20 cellular contexts compared by ENCODE assay signal in the genomic region with DNA sequence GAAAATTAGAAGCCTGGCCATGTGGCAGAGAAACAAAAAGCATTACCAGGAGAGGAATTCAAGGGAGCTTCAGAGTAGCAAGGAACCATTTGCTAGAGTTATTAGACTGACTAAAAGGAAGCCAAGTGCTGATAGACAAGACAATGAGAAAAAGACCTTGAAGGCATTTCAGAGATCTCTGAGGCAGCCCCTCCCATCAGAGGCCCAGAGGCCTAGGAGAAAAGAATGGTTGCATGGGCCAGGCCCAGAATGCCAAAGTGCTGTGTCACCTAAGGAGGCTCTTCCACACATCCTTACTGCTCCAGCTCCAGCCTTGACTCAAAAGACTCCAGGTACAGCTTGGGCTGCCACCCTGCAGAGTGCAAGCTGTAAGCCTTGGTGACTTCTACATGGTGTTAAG.
DNase-seq lines count a peak whose midpoint lies in the region; ATAC-seq and TF ChIP-seq lines count a peak whose summit lies in the region.
"Had no signal": no experiment of that assay in that cellular context is flagged by ENCODE, and none has a peak within 500 bp of the region (broad histone marks: within the 10 kb centered on the region; RNA-seq: fewer than 3 reads in every experiment).

No MANE protein-coding gene starts in this region.

- peak overlapping the region; percentile 56; the same call in 1 of the 2 replicates for H2AFZ ChIP-seq in GM23338

- ATAC-seq in GM23338: no peak
- ATAC-seq in foreskin keratinocyte: peak; percentile 92
- no peak for ATAC-seq in HG03095 (IDR thresholded peaks at IDR 0.05; ENCODE audit: unreplicated experiment)
- ATAC-seq in GM19463 (IDR thresholded peaks at IDR 0.05; ENCODE audit: unreplicated experiment): no peak
- ATAC-seq: naive thymus-derived CD8-positive, alpha-beta T cell had no signal

- H3K27ac ChIP-seq in GM23338 (ENCODE audit: low read depth) (no peak overlapping the region), foreskin keratinocyte (no peak overlapping the region), thyroid gland (no peak overlapping the region)
- H3K27ac ChIP-seq: BLaER1 had no signal

- no peak overlapping the region for H3K9ac ChIP-seq in adipocyte (ENCODE audit: low read length)
- H3K9ac ChIP-seq: BLaER1 had no signal

- intact Hi-C loops in thyroid gland (cut with DNase I): no loop called here

- H3K36me3 ChIP-seq in GM23338 (ENCODE audit: insufficient read depth) (no peaks in the 10 kb centered on the region), adipocyte (ENCODE audit: control insufficient read depth, insufficient read depth, low read length, severe bottlenecking) (no peaks in the 10 kb centered on the region), thyroid gland (no peaks in the 10 kb centered on the region)
- H3K36me3 ChIP-seq: BLaER1 had no signal

- no peaks in the 10 kb centered on the region; the same call in 2 of the 3 replicates for H3K9me3 Mint-ChIP-seq in GM23338

- H3K4me1 ChIP-seq in GM23338 (ENCODE audit: insufficient read depth) (no peaks in the 10 kb centered on the region), adipocyte (ENCODE audit: control insufficient read depth, insufficient read depth, low read length) (peaks cover 3% of the 10 kb centered on the region), foreskin keratinocyte (peaks cover 24% of the 10 kb centered on the region), thyroid gland (no peaks in the 10 kb centered on the region)

- H4K20me1 ChIP-seq in GM23338 (replicated peaks; ENCODE audit: insufficient read depth): no peaks in the 10 kb centered on the region
- H4K20me1 ChIP-seq: BLaER1 had no signal

- TF ChIP-seq POLR2A in thyroid gland (IDR thresholded peaks at IDR 0.05): no peak

- H3F3A ChIP-seq in GM23338 (replicated peaks; ENCODE audit: low read depth): no peaks in the 10 kb centered on the region

- H3K4me2 ChIP-seq in GM23338: no peak overlapping the region

- DNase-seq in AG08395 (ENCODE audit: low spot score) (peak; percentile 28), GM23338 (ENCODE audit: low spot score) (no peak), adipocyte (ENCODE audit: low read depth) (peak; percentile 32), foreskin keratinocyte (peak; percentile 42 to 78), thyroid gland (no peak), GDM1 (lab: John Stamatoyannopoulos, UW) (no peak)
- DNase-seq: endodermal cell; foreskin melanocyte; hippocampal formation; kidney glomerular epithelial cell; naive thymus-derived CD8-positive, alpha-beta T cell; NCI-H1092 treated with DMSO at 0.1 percent for 48 hours; NCI-H2029 treated with DMSO at 0.1 percent for 48 hours; NCI-H524; stimulated activated CD4-positive, alpha-beta T cell treated with anti-CD3 and anti-CD28 coated beads, Interleukin-12 subunit alpha, Interleukin-12 subunit beta, amount 100 ng/mL, for 4 hours; substantia nigra had no signal

- no peaks in the 10 kb centered on the region for H3K79me2 ChIP-seq in GM23338 (replicated peaks; ENCODE audit: insufficient read depth)

- no peaks in the 10 kb centered on the region for H3K36me3 Mint-ChIP-seq in GM23338 (ENCODE audit: low read depth)
- H3K36me3 Mint-ChIP-seq: activated naive CD8-positive, alpha-beta T cell; naive thymus-derived CD8-positive, alpha-beta T cell had no signal

- H3K27me3 ChIP-seq in GM23338 (ENCODE audit: insufficient read depth) (no peaks in the 10 kb centered on the region), adipocyte (replicated peaks; ENCODE audit: control insufficient read depth, insufficient read depth, low read length) (no peaks in the 10 kb centered on the region), foreskin keratinocyte (no peaks in the 10 kb centered on the region), thyroid gland (no peaks in the 10 kb centered on the region)
- H3K27me3 ChIP-seq: BLaER1 had no signal

- no peak for TF ChIP-seq CTCF in GM23338 (conservative IDR thresholded peaks at IDR 0.05; ENCODE audit: low read depth in 2 of 2)
- TF ChIP-seq CTCF in foreskin keratinocyte (conservative IDR thresholded peaks at IDR 0.05): no peak
- no peak for TF ChIP-seq CTCF in thyroid gland (IDR thresholded peaks at IDR 0.05)

- H3K4me3 ChIP-seq in GM23338: no peak overlapping the region
- no peak overlapping the region for H3K4me3 ChIP-seq in adipocyte (ENCODE audit: low read length)
- no peak overlapping the region for H3K4me3 ChIP-seq in thyroid gland (replicated peaks in 1 of 3)
- H3K4me3 ChIP-seq: BLaER1 had no signal

- H3K4me3 Mint-ChIP-seq in GM23338: no peak overlapping the region
- H3K4me3 Mint-ChIP-seq: activated naive CD8-positive, alpha-beta T cell; endodermal cell; naive thymus-derived CD8-positive, alpha-beta T cell had no signal

- H3K4me1 Mint-ChIP-seq in GM23338: peaks cover 4% of the 10 kb centered on the region; the same call in 2 of the 3 replicates
- H3K4me1 Mint-ChIP-seq: endodermal cell had no signal

- no peak overlapping the region for H3K27ac Mint-ChIP-seq in GM23338
- H3K27ac Mint-ChIP-seq: activated naive CD8-positive, alpha-beta T cell; endodermal cell; naive thymus-derived CD8-positive, alpha-beta T cell had no signal

- H3K9me3 ChIP-seq in adipocyte (ENCODE audit: control insufficient read depth, low read length): no peaks in the 10 kb centered on the region
- H3K9me3 ChIP-seq in thyroid gland: no peaks in the 10 kb centered on the region

- no peaks in the 10 kb centered on the region for H3K27me3 Mint-ChIP-seq in GM23338 (ENCODE audit: insufficient read depth, low read depth, poor library complexity)

- H3K9me2 ChIP-seq in GM23338 (ENCODE audit: insufficient read depth): peaks cover 3% of the 10 kb centered on the region; the same call in 1 of the 2 replicates

TF ChIP-seq in GM23338, 12 proteins besides CTCF, POLR2A, EP300 and RAD21:
- TF ChIP-seq ZNF114 (CRISPR knock-in tag; IDR thresholded peaks at IDR 0.05) (no peak), CREB1 (CRISPR knock-in tag; IDR thresholded peaks at IDR 0.05; ENCODE audit: low read depth) (no peak), STAT1 (IDR thresholded peaks at IDR 0.05; ENCODE audit: unreplicated experiment) (no peak), POLR2AphosphoS5 (IDR thresholded peaks at IDR 0.05; ENCODE audit: low read depth) (no peak), EZH2 (IDR thresholded peaks at IDR 0.05; ENCODE audit: low read depth, unreplicated experiment) (no peak), ZNF331 (CRISPR knock-in tag; IDR thresholded peaks at IDR 0.05; ENCODE audit: low read depth) (no peak)
- TF ChIP-seq, protein P1, sequence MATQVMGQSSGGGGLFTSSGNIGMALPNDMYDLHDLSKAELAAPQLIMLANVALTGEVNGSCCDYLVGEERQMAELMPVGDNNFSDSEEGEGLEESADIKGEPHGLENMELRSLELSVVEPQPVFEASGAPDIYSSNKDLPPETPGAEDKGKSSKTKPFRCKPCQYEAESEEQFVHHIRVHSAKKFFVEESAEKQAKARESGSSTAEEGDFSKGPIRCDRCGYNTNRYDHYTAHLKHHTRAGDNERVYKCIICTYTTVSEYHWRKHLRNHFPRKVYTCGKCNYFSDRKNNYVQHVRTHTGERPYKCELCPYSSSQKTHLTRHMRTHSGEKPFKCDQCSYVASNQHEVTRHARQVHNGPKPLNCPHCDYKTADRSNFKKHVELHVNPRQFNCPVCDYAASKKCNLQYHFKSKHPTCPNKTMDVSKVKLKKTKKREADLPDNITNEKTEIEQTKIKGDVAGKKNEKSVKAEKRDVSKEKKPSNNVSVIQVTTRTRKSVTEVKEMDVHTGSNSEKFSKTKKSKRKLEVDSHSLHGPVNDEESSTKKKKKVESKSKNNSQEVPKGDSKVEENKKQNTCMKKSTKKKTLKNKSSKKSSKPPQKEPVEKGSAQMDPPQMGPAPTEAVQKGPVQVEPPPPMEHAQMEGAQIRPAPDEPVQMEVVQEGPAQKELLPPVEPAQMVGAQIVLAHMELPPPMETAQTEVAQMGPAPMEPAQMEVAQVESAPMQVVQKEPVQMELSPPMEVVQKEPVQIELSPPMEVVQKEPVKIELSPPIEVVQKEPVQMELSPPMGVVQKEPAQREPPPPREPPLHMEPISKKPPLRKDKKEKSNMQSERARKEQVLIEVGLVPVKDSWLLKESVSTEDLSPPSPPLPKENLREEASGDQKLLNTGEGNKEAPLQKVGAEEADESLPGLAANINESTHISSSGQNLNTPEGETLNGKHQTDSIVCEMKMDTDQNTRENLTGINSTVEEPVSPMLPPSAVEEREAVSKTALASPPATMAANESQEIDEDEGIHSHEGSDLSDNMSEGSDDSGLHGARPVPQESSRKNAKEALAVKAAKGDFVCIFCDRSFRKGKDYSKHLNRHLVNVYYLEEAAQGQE (IDR thresholded peaks at IDR 0.05; ENCODE audit: unreplicated experiment): no peak

Comparison
In these comparisons a context has a peak if more than half of its experiments do, and no peak if none do; other contexts are left out.
1. DNase-seq: peak in AG08395 (single experiment), adipocyte (single experiment) and foreskin keratinocyte (2 of 2); none in GM23338 (single experiment), thyroid gland (0 of 2) and GDM1 (single experiment).